In the genomic region with DNA sequence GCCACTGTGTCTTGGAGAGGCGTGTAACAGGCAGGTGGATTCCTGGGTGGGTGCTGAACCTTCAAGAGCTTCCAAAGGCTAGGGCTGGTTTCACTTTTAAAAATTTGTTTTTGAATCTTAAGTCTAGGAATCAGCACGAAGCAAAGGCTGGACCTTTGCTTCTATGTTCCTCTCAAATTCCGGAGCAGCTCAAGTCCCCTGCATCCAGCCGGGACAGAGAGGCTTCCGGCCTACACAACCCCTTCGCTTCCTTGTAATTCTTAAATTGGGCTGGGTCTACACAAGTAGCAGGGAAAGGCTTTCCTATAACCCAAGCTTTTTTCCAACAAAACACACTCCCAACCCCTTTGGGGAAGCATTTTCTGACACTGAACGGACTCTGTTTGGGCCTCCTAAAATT, we compare ENCODE assay signal across 20 cellular contexts. TPM values are rescaled to one million over a fixed set of nuclear protein-coding genes. Genes with fewer than 3 reads are reported as not detected.
DNase-seq lines count a peak whose midpoint lies in the region; ATAC-seq, FAIRE-seq and TF ChIP-seq lines count a peak whose summit lies in the region.
"Had no signal": no experiment of that assay in that cellular context is flagged by ENCODE, and none has a peak within 500 bp of the region (broad histone marks: within the 10 kb centered on the region; RNA-seq: fewer than 3 reads in every experiment).

No MANE protein-coding gene starts in this region.

- H3K4me1 Mint-ChIP-seq in IgD-negative memory B cell, result peaks cover 12 to 31% (median 13%) of the 10 kb centered on the region in 3 donors

- peaks cover 91% of the 10 kb centered on the region for H3K27me3 Mint-ChIP-seq in IgD-negative memory B cell

- no peak overlapping the region for H2BK120ac ChIP-seq in mesendoderm (ENCODE audit: low read depth, low read length)

- H3K18ac ChIP-seq in mesendoderm (ENCODE audit: low read length), result no peak overlapping the region

- no peaks in the 10 kb centered on the region for H3K9me3 ChIP-seq in endothelial cell of umbilical vein (replicated peaks; ENCODE audit: control insufficient read depth, insufficient read depth, low read length)
- no peaks in the 10 kb centered on the region for H3K9me3 ChIP-seq in skeletal muscle satellite cell (replicated peaks; ENCODE audit: low read length)
- H3K9me3 ChIP-seq in WERI-Rb-1 (ENCODE audit: severe bottlenecking), result no peaks in the 10 kb centered on the region

- no peak overlapping the region for H2BK15ac ChIP-seq in mesendoderm (replicated peaks; ENCODE audit: low read depth)

- peaks cover 0 to 11% (median 0%) of the 10 kb centered on the region in 3 donors for H3K9me3 Mint-ChIP-seq in IgD-negative memory B cell

- H3K27ac ChIP-seq in endothelial cell of umbilical vein (ENCODE audit: insufficient read depth, low read depth, low read length) (no peak overlapping the region), WERI-Rb-1 (no peak overlapping the region), mesendoderm (ENCODE audit: low read depth, low read length) (no peak overlapping the region)
- H3K27ac ChIP-seq: C4-2B, RWPE1 had no signal

- BruUV-seq in endothelial cell of umbilical vein (replicated peaks; lab: Mats Ljungman, UMichigan), result no TSS peak

- H3K9me1 ChIP-seq in endothelial cell of umbilical vein (replicated peaks; ENCODE audit: control insufficient read depth, extremely low read depth, insufficient read depth, low read length), result no peaks in the 10 kb centered on the region

- CTCF ChIA-PET in BJ (lab: Yijun Ruan, JAX), result interaction anchor here (1.4 to 2.0 kb wide), 5 partner anchors 22 to 245 kb away, joined by 3 to 5 read pairs (median 4); partner anchors contain the start of gene HOXC10
- CTCF ChIA-PET in endothelial cell of umbilical vein (lab: Charles Lee), result no interaction called here

- H3K36me3 Mint-ChIP-seq in IgD-negative memory B cell, result peaks cover 2% of the 10 kb centered on the region

- no peak overlapping the region for H4K8ac ChIP-seq in mesendoderm (ENCODE audit: low read depth, low read length)

- DNase-seq in BJ (ENCODE audit: low read depth), result no peak
- DNase-seq in endothelial cell of umbilical vein (ENCODE audit: low read depth, low spot score), result no peak
- DNase-seq in WERI-Rb-1, result no peak
- DNase-seq in mesendoderm, result no peak
- no peak for DNase-seq in left cardiac atrium
- DNase-seq: KG1, NCI-H1417 treated with DMSO at 0.1 percent for 48 hours, NCI-H187 treated with DMSO at 0.1 percent for 48 hours, NCI-H226, NCI-H524 treated with DMSO at 0.1 percent for 48 hours, PC-3, SIG-M5 had no signal

- intact Hi-C loops in endothelial cell of umbilical vein (cut with micrococcal nuclease), result no loop called here
- intact Hi-C loops in left cardiac atrium (cut with DNase I), result no loop called here

- H3K79me1 ChIP-seq in mesendoderm (ENCODE audit: low read length), result no peaks in the 10 kb centered on the region

- peak overlapping the region in 2 of 3 donors; percentile 3 to 87 for H3K27ac Mint-ChIP-seq in IgD-negative memory B cell

- no peak overlapping the region for H3K56ac ChIP-seq in mesendoderm (ENCODE audit: low read length)

- H3K36me3 ChIP-seq in BJ (ENCODE audit: control insufficient read depth, insufficient read depth, low read length), result no peaks in the 10 kb centered on the region
- no peaks in the 10 kb centered on the region for H3K36me3 ChIP-seq in endothelial cell of umbilical vein (ENCODE audit: control insufficient read depth in 2 of 2, extremely low read depth in 1 of 2, insufficient read depth in 2 of 2, low read length in 2 of 2)
- no peaks in the 10 kb centered on the region for H3K36me3 ChIP-seq in skeletal muscle satellite cell (ENCODE audit: insufficient read depth, low read length)
- H3K36me3 ChIP-seq in WERI-Rb-1, result no peaks in the 10 kb centered on the region
- H3K36me3 ChIP-seq in mesendoderm (ENCODE audit: control insufficient read depth, insufficient read depth, low read length), result no peaks in the 10 kb centered on the region

- H2AFZ ChIP-seq in endothelial cell of umbilical vein (ENCODE audit: low read depth, low read length), result no peak overlapping the region

- H3K4me2 ChIP-seq in endothelial cell of umbilical vein (ENCODE audit: insufficient read depth, low read length), result no peak overlapping the region
- H3K4me2 ChIP-seq in skeletal muscle satellite cell (ENCODE audit: low read length), result peak overlapping the region; percentile 79
- H3K4me2 ChIP-seq in mesendoderm (ENCODE audit: low read length), result no peak overlapping the region

- H3K4me3 Mint-ChIP-seq in IgD-negative memory B cell, result peak overlapping the region in 2 of 4 donors; percentile 46 to 84

- TF ChIP-seq CTCF in BJ (IDR thresholded peaks at IDR 0.05; ENCODE audit: insufficient read depth, low read depth, low read length), result no peak
- no peak for TF ChIP-seq CTCF in endothelial cell of umbilical vein (IDR thresholded peaks at IDR 0.05; ENCODE audit: extremely low read depth in 1 of 2, insufficient read depth in 1 of 2, low read depth in 1 of 2, low read length in 2 of 2)
- TF ChIP-seq CTCF in WERI-Rb-1 (IDR thresholded peaks at IDR 0.05; ENCODE audit: low read depth, low read length), result no peak

- no peak overlapping the region for H4K5ac ChIP-seq in mesendoderm (ENCODE audit: low read length)

- H3K23ac ChIP-seq in mesendoderm (ENCODE audit: low read length), result no peak overlapping the region

- H3K4me3 ChIP-seq in BJ (ENCODE audit: low read depth, low read length) (peak overlapping the region; percentile 18; the same call in 1 of the 2 replicates), endothelial cell of umbilical vein (replicated peaks in 1 of 3; ENCODE audit: insufficient read depth in 1 of 3, low read depth in 1 of 3, low read length in 3 of 3) (no peak overlapping the region), skeletal muscle satellite cell (ENCODE audit: low read length) (peak overlapping the region; percentile 87), WERI-Rb-1 (ENCODE audit: low read depth, low read length) (no peak overlapping the region), mesendoderm (ENCODE audit: low read length) (no peak overlapping the region)

- FAIRE-seq in endothelial cell of umbilical vein (lab: Jason Lieb, UNC), result no peak
- FAIRE-seq: D721Med, H54, HepG2 had no signal

- H2BK5ac ChIP-seq in mesendoderm (ENCODE audit: low read length), result no peak overlapping the region

- no peak overlapping the region for H2AK5ac ChIP-seq in mesendoderm (ENCODE audit: low read length)

- no peak for TF ChIP-seq POLR2A in endothelial cell of umbilical vein (IDR thresholded peaks at IDR 0.05; ENCODE audit: low read depth, low read length)

- POLR2A ChIA-PET in BJ (lab: Charles Lee), result interaction anchor here (0.6 kb wide), 1 partner anchor 180 kb away, joined by 4 read pairs; no protein-coding TSS in a partner anchor
- POLR2A ChIA-PET in endothelial cell of umbilical vein (lab: Charles Lee), result no interaction called here

- H3K79me2 ChIP-seq in endothelial cell of umbilical vein (ENCODE audit: control insufficient read depth, insufficient read depth, low read length) (no peaks in the 10 kb centered on the region), mesendoderm (ENCODE audit: control insufficient read depth, insufficient read depth, low read length) (no peaks in the 10 kb centered on the region)

- ATAC-seq in left cardiac atrium, result no peak
- ATAC-seq: HepG2, PC-3 had no signal

- no peak overlapping the region for H3K4ac ChIP-seq in mesendoderm (ENCODE audit: low read depth, low read length)

- H3K27me3 ChIP-seq in BJ (ENCODE audit: control insufficient read depth, insufficient read depth, low read length) (peaks cover 5% of the 10 kb centered on the region), endothelial cell of umbilical vein (ENCODE audit: control insufficient read depth in 2 of 2, insufficient read depth in 2 of 2, low read length in 2 of 2) (peaks cover 89 to 99% of the 10 kb centered on the region in 2 experiments), skeletal muscle satellite cell (ENCODE audit: control insufficient read depth, insufficient read depth, low read length) (no peaks in the 10 kb centered on the region), WERI-Rb-1 (ENCODE audit: insufficient read depth, low read depth, severe bottlenecking) (no peaks in the 10 kb centered on the region), mesendoderm (ENCODE audit: insufficient read depth, low read length, poor library complexity) (peaks cover 96% of the 10 kb centered on the region)

- H3K4me1 ChIP-seq in endothelial cell of umbilical vein (ENCODE audit: control insufficient read depth, extremely low read depth, insufficient read depth, low read length) (no peaks in the 10 kb centered on the region), skeletal muscle satellite cell (ENCODE audit: control insufficient read depth, insufficient read depth, low read length) (peaks cover 40% of the 10 kb centered on the region), mesendoderm (ENCODE audit: control insufficient read depth, low read depth, low read length) (no peaks in the 10 kb centered on the region)

- H4K20me1 ChIP-seq in endothelial cell of umbilical vein (replicated peaks; ENCODE audit: control insufficient read depth, extremely low read depth, insufficient read depth, low read length), result no peaks in the 10 kb centered on the region

- no peak overlapping the region for H3K9ac ChIP-seq in endothelial cell of umbilical vein (replicated peaks; ENCODE audit: extremely low read depth, insufficient read depth, low read length)
- H3K9ac ChIP-seq in skeletal muscle satellite cell (ENCODE audit: low read depth, low read length), result peak overlapping the region; percentile 96
- no peak overlapping the region for H3K9ac ChIP-seq in mesendoderm (ENCODE audit: low read length)

- dilution Hi-C loops in endothelial cell of umbilical vein (cut with MboI; ENCODE audit: extremely low pct_ligation_motif_present, low sequenced_read_pairs), result no loop called here

- WGBS in mesendoderm (ENCODE audit: extremely low coverage, insufficient coverage, low lambda C conversion rate), result no CpG with 5 or more reads among the region's 7 CpGs

RNA-seq across cellular contexts. Expression of gene HOXC12, which starts 8.3 kb away (rescaled TPM):
- polyA plus RNA-seq in BJ (2011; rRNA removed), result 0.05 and 0.06 TPM in 2 replicates
- polyA minus RNA-seq in BJ (2011; rRNA and poly(A)+ RNA removed), result 0.09 and 0.10 TPM in 2 replicates
- not detected for polyA plus RNA-seq in IgD-negative memory B cell
- not detected in 2 replicates for total RNA-seq in endothelial cell of umbilical vein
- not detected in 2 replicates for polyA plus RNA-seq in endothelial cell of umbilical vein
- not detected in 2 replicates for polyA plus RNA-seq in endothelial cell of umbilical vein (2011; cell fraction: cytosol; rRNA removed)
- polyA plus RNA-seq in endothelial cell of umbilical vein (2011; cell fraction: nucleus; rRNA removed), result not detected in 2 replicates
- not detected in 2 replicates for polyA plus RNA-seq in endothelial cell of umbilical vein (2012)
- polyA minus RNA-seq in endothelial cell of umbilical vein, result not detected in 2 replicates
- not detected for polyA minus RNA-seq in endothelial cell of umbilical vein (2011; cell fraction: cytosol; rRNA and poly(A)+ RNA removed)
- polyA minus RNA-seq in endothelial cell of umbilical vein (2011; cell fraction: nucleus; rRNA and poly(A)+ RNA removed), result not detected in 2 replicates
- not detected in 2 replicates for total RNA-seq in skeletal muscle satellite cell (2012; rRNA removed)
- polyA plus RNA-seq in mesendoderm (2013, experiment 1 of 2), result not detected
- polyA plus RNA-seq in mesendoderm (2013, experiment 2 of 2), result not detected
- not detected for total RNA-seq in left cardiac atrium
- total RNA-seq: G401, HepG2 had no signal
- polyA plus RNA-seq: HepG2 had no signal

RNA-seq across cellular contexts. Expression of gene HOXC11, which starts 9.9 kb away (rescaled TPM):
- polyA plus RNA-seq in BJ (2011; rRNA removed) (3.2 and 4.9 TPM in 2 replicates), IgD-negative memory B cell (not detected), endothelial cell of umbilical vein (not detected in 2 replicates)
- polyA minus RNA-seq in BJ (2011; rRNA and poly(A)+ RNA removed), result 2.7 and 2.9 TPM in 2 replicates
- total RNA-seq in endothelial cell of umbilical vein (not detected in 2 replicates), left cardiac atrium (not detected)
- polyA plus RNA-seq in endothelial cell of umbilical vein (2011; cell fraction: cytosol; rRNA removed), result not detected in 2 replicates
- polyA plus RNA-seq in endothelial cell of umbilical vein (2011; cell fraction: nucleus; rRNA removed), result not detected in 2 replicates
- not detected in 2 replicates for polyA plus RNA-seq in endothelial cell of umbilical vein (2012)
- polyA minus RNA-seq in endothelial cell of umbilical vein, result not detected in 2 replicates
- 9.5 TPM for polyA minus RNA-seq in endothelial cell of umbilical vein (2011; cell fraction: cytosol; rRNA and poly(A)+ RNA removed)
- not detected in 2 replicates for polyA minus RNA-seq in endothelial cell of umbilical vein (2011; cell fraction: nucleus; rRNA and poly(A)+ RNA removed)
- total RNA-seq in skeletal muscle satellite cell (2012; rRNA removed), result under 0.01 and 0.22 TPM in 2 replicates
- not detected for polyA plus RNA-seq in mesendoderm (2013, experiment 1 of 2)
- not detected for polyA plus RNA-seq in mesendoderm (2013, experiment 2 of 2)
- total RNA-seq: HepG2 had no signal
- polyA plus RNA-seq: HepG2 had no signal

RNA-seq across cellular contexts. Expression of gene HOTAIR, which starts 11.7 kb away (rescaled TPM):
- polyA plus RNA-seq in BJ (2011; rRNA removed), result 11.4 and 18.9 TPM in 2 replicates
- polyA minus RNA-seq in BJ (2011; rRNA and poly(A)+ RNA removed), result 1.2 and 1.5 TPM in 2 replicates
- polyA plus RNA-seq in IgD-negative memory B cell, result not detected
- total RNA-seq in endothelial cell of umbilical vein, result not detected in 2 replicates
- not detected in 2 replicates for polyA plus RNA-seq in endothelial cell of umbilical vein
- polyA plus RNA-seq in endothelial cell of umbilical vein (2011; cell fraction: cytosol; rRNA removed), result not detected in 2 replicates
- polyA plus RNA-seq in endothelial cell of umbilical vein (2011; cell fraction: nucleus; rRNA removed), result not detected in 2 replicates
- polyA plus RNA-seq in endothelial cell of umbilical vein (2012), result not detected in 2 replicates
- not detected in 2 replicates for polyA minus RNA-seq in endothelial cell of umbilical vein
- polyA minus RNA-seq in endothelial cell of umbilical vein (2011; cell fraction: cytosol; rRNA and poly(A)+ RNA removed), result 1.0 TPM
- polyA minus RNA-seq in endothelial cell of umbilical vein (2011; cell fraction: nucleus; rRNA and poly(A)+ RNA removed), result not detected in 2 replicates
- 0.22 and 0.25 TPM in 2 replicates for total RNA-seq in skeletal muscle satellite cell (2012; rRNA removed)
- not detected for polyA plus RNA-seq in mesendoderm (2013, experiment 1 of 2)
- polyA plus RNA-seq in mesendoderm (2013, experiment 2 of 2), result not detected
- not detected for total RNA-seq in left cardiac atrium
- total RNA-seq: HepG2 had no signal
- polyA plus RNA-seq: HepG2 had no signal

RNA-seq across cellular contexts. Expression of gene HOXC10, which starts 21.9 kb away (rescaled TPM):
- polyA plus RNA-seq in BJ (2011; rRNA removed) (13.9 and 14.9 TPM in 2 replicates), IgD-negative memory B cell (not detected), endothelial cell of umbilical vein (0.18 TPM in 2 replicates)
- 5.2 and 10.6 TPM in 2 replicates for polyA minus RNA-seq in BJ (2011; rRNA and poly(A)+ RNA removed)
- total RNA-seq in endothelial cell of umbilical vein (0.44 TPM in 1 of 2 replicates, not detected in the other), left cardiac atrium (not detected)
- 0.13 and 0.18 TPM in 2 replicates for polyA plus RNA-seq in endothelial cell of umbilical vein (2011; cell fraction: cytosol; rRNA removed)
- polyA plus RNA-seq in endothelial cell of umbilical vein (2011; cell fraction: nucleus; rRNA removed), result 0.08 TPM in 1 of 2 replicates, not detected in the other
- polyA plus RNA-seq in endothelial cell of umbilical vein (2012), result 5.7 and 6.5 TPM in 2 replicates
- polyA minus RNA-seq in endothelial cell of umbilical vein, result not detected in 2 replicates
- 38.5 TPM for polyA minus RNA-seq in endothelial cell of umbilical vein (2011; cell fraction: cytosol; rRNA and poly(A)+ RNA removed)
- polyA minus RNA-seq in endothelial cell of umbilical vein (2011; cell fraction: nucleus; rRNA and poly(A)+ RNA removed), result not detected in 2 replicates
- 1.8 and 3.7 TPM in 2 replicates for total RNA-seq in skeletal muscle satellite cell (2012; rRNA removed)
- polyA plus RNA-seq in mesendoderm (2013, experiment 1 of 2), result not detected
- not detected for polyA plus RNA-seq in mesendoderm (2013, experiment 2 of 2)
- total RNA-seq: HepG2 had no signal
- polyA plus RNA-seq: HepG2 had no signal

RNA-seq across cellular contexts. Expression of gene HOXC13, which starts 24.4 kb away (rescaled TPM):
- polyA plus RNA-seq in BJ (2011; rRNA removed) (1.0 and 1.1 TPM in 2 replicates), IgD-negative memory B cell (not detected), endothelial cell of umbilical vein (not detected in 2 replicates)
- polyA minus RNA-seq in BJ (2011; rRNA and poly(A)+ RNA removed), result 0.62 and 0.77 TPM in 2 replicates
- total RNA-seq in endothelial cell of umbilical vein (not detected in 2 replicates), left cardiac atrium (not detected)
- not detected in 2 replicates for polyA plus RNA-seq in endothelial cell of umbilical vein (2011; cell fraction: cytosol; rRNA removed)
- not detected in 2 replicates for polyA plus RNA-seq in endothelial cell of umbilical vein (2011; cell fraction: nucleus; rRNA removed)
- polyA plus RNA-seq in endothelial cell of umbilical vein (2012), result not detected in 2 replicates
- polyA minus RNA-seq in endothelial cell of umbilical vein, result not detected in 2 replicates
- 9.8 TPM for polyA minus RNA-seq in endothelial cell of umbilical vein (2011; cell fraction: cytosol; rRNA and poly(A)+ RNA removed)
- polyA minus RNA-seq in endothelial cell of umbilical vein (2011; cell fraction: nucleus; rRNA and poly(A)+ RNA removed), result not detected in 2 replicates
- 0.22 TPM in 1 of 2 replicates, not detected in the other for total RNA-seq in skeletal muscle satellite cell (2012; rRNA removed)
- 0.03 TPM for polyA plus RNA-seq in mesendoderm (2013, experiment 1 of 2)
- polyA plus RNA-seq in mesendoderm (2013, experiment 2 of 2), result 0.03 TPM
- polyA plus RNA-seq: HepG2 had no signal

Comparison
In these comparisons a context has a peak if more than half of its experiments do, and no peak if none do; other contexts are left out.
1. H3K4me3 ChIP-seq: peak in BJ (single experiment) and skeletal muscle satellite cell (single experiment); none in endothelial cell of umbilical vein (0 of 3), WERI-Rb-1 (single experiment) and mesendoderm (single experiment).
2. RNA of gene HOTAIR, which starts 11.7 kb away (polyA plus RNA-seq): 11.4 to 18.9 TPM in BJ; not detected in IgD-negative memory B cell (single experiment) and not detected in endothelial cell of umbilical vein; every median in the first group is over 10 times any median in the second.